In the genomic region with DNA sequence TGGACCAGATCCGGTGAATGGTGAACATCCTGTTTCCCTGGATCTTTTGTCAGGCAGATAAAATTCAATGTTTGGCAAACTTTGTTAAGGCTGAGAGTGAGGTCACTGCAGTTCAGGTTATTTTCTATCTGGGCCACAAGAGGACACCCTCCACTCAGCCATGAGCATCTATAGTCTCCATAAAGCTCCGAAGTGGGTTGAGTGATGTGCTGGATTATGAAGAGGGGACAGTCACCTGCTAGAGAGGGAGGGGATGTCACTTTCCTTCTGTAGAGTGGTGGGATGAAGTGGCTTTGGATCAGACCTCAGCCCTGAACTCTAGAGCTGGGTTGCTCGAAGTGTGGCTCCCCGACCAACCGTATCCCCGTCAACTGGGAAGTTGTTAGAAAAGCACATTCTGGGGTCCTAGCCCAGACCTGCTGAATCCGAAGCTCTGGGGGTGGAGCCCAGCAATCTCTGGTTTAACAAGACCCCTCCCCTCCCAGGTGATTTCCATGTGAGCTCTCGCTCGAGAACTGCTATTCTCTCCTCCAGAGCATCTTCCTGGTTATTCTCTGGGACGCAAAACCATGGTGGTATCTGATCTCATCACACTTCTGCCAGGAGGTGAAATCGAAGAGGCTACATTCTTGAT, we compare ENCODE assay signal across 1 cellular context.
A peak's percentile ranks its signal among the peaks of the same experiment; 100 is the strongest.
TF ChIP-seq lines count a peak whose summit lies in the region.

No MANE protein-coding gene starts in this region.

TF ChIP-seq in K562, 482 proteins besides CTCF, POLR2A, EP300 and RAD21 (continued from another document):
- TF ChIP-seq JUND (IDR thresholded peaks at IDR 0.05; ENCODE audit: borderline replicate concordance, low read depth, low read length), result no peak
- peak; percentile 49; the same call in 1 of the 3 replicates for TF ChIP-seq JUND (tag; IDR thresholded peaks at IDR 0.05; ENCODE audit: borderline replicate concordance, low read depth, low read length)
- no peak for TF ChIP-seq ZNF695 (CRISPR knock-in tag; IDR thresholded peaks at IDR 0.05)
TF ChIP-seq in K562: peak in this region for 5.
